ENCODE assay signal across 8 cellular contexts in the genomic region with DNA sequence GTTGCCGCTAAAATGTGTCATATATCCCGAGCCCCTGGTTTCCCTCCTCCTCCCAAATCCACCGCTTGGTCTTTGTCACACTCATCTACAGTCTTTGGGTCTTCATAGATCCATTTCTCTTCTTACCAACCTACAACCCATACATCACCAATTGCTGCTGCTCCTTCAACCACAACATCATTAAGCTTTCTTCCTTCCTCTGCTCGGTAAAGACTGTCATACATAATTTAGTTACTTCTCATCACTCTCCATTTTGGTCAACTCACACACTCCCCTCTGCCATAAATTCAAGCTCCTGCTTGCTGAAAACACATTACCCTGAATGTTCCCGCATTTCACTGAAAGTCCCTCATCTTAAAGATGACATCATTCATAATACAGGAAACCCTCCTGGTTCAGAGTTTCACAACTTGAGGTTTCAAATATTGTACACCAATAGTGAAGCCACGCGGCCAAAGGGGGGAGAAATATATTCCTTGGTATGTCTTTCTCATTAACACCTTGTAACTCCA. TPM values are rescaled to one million over a fixed set of nuclear protein-coding genes. Genes with fewer than 3 reads are reported as not detected.
DNase-seq lines count a peak whose midpoint lies in the region; ATAC-seq and TF ChIP-seq lines count a peak whose summit lies in the region.

No MANE protein-coding gene starts in this region.

- H3K4me2 ChIP-seq in mammary epithelial cell (ENCODE audit: insufficient read depth, low read depth, low read length): no peak overlapping the region

- ATAC-seq in GM21367 (IDR thresholded peaks at IDR 0.05; ENCODE audit: unreplicated experiment) (peak; percentile 28), Right ventricle myocardium superior (ENCODE audit: poor library complexity) (no peak)

- H3K27ac ChIP-seq in HL-60 (replicated peaks) (no peak overlapping the region), mammary epithelial cell (ENCODE audit: insufficient read depth, low read depth, low read length) (no peak overlapping the region)

- H2AFZ ChIP-seq in mammary epithelial cell (ENCODE audit: low read depth, low read length): no peak overlapping the region

- peak overlapping the region in 4 of 7 donors; percentile 12 to 72 (median 38) for H3K27ac Mint-ChIP-seq in CD14-positive monocyte

- H3K79me2 ChIP-seq in mammary epithelial cell (ENCODE audit: insufficient read depth, low read length): peaks cover 26% of the 10 kb centered on the region

- BruUV-seq in mammary epithelial cell (replicated peaks; lab: Mats Ljungman, UMichigan): no TSS peak

- H3K36me3 ChIP-seq in mammary epithelial cell (ENCODE audit: insufficient read depth, low read length): peaks cover 6% of the 10 kb centered on the region

- intact Hi-C loops in CD14-positive monocyte (cut with micrococcal nuclease): no loop called here
- intact Hi-C loops in mammary epithelial cell (cut with micrococcal nuclease): loop anchor here (5.0 kb wide), 1 partner anchor 442 kb away; no protein-coding TSS in a partner anchor
- intact Hi-C loops in Right ventricle myocardium superior (cut with DNase I): no loop called here

- H3K4me3 Mint-ChIP-seq in CD14-positive monocyte: peak overlapping the region; percentile 32 to 74

- H3K27me3 ChIP-seq in HL-60 (ENCODE audit: insufficient read depth, poor library complexity, severe bottlenecking) (peaks cover 4% of the 10 kb centered on the region), mammary epithelial cell (ENCODE audit: insufficient read depth, low read length) (no peaks in the 10 kb centered on the region)

- no peaks in the 10 kb centered on the region for H3K9me3 ChIP-seq in mammary epithelial cell (replicated peaks; ENCODE audit: insufficient read depth, low read length)

- dilution Hi-C loops in mammary epithelial cell (cut with HindIII; ENCODE audit: low sequenced_read_pairs): no loop called here

- CTCF ChIA-PET in mammary epithelial cell (lab: Charles Lee; ENCODE audit: low non-redundant PET): no interaction called here

- peaks cover 14 to 16% of the 10 kb centered on the region in 2 donors for H3K36me3 Mint-ChIP-seq in CD14-positive monocyte

- H3K4me1 ChIP-seq in mammary epithelial cell (ENCODE audit: insufficient read depth, low read length): peaks cover 14% of the 10 kb centered on the region

- 100% methylated on average over 7 of the region's 7 CpGs for WGBS in mammary epithelial cell (ENCODE audit: low coverage, missing lambda C conversion rate)

- H3K4me1 Mint-ChIP-seq in CD14-positive monocyte: peaks cover 23% of the 10 kb centered on the region

- no peaks in the 10 kb centered on the region for H4K20me1 ChIP-seq in mammary epithelial cell (ENCODE audit: insufficient read depth, low read length)

- no peak for DNase-seq in CD14-positive monocyte (ENCODE audit: low spot score)
- DNase-seq in HL-60 (ENCODE audit: low read depth in 1 of 2, low spot score in 1 of 2): peak; percentile 10 to 46
- peak; percentile 10 for DNase-seq in mammary epithelial cell
- no peak for DNase-seq in Right ventricle myocardium superior
- DNase-seq in HK-2 (ENCODE audit: unreplicated experiment): no peak
- DNase-seq in OCI-M1 (lab: John Stamatoyannopoulos, UW): no peak
- no peak for DNase-seq in G401 (ENCODE audit: low spot score)

- TF ChIP-seq CTCF in CD14-positive monocyte (IDR thresholded peaks at IDR 0.05) (no peak), HL-60 (IDR thresholded peaks at IDR 0.05; ENCODE audit: insufficient read depth, low read length) (no peak), mammary epithelial cell (conservative IDR thresholded peaks at IDR 0.05 in 1 of 2, IDR thresholded peaks at IDR 0.05 in 1 of 2; ENCODE audit: extremely low read depth in 1 of 2, insufficient read depth in 1 of 2, low read depth in 1 of 2, low read length in 2 of 2) (no peak)

- H3K27me3 Mint-ChIP-seq in CD14-positive monocyte (ENCODE audit: low read depth in 3 of 3): peaks cover 0 to 7% (median 6%) of the 10 kb centered on the region in 3 donors

- H3K9ac ChIP-seq in mammary epithelial cell (ENCODE audit: insufficient read depth, low read length): no peak overlapping the region

- H3K4me3 ChIP-seq in HL-60 (replicated peaks; ENCODE audit: insufficient read depth, low read length): no peak overlapping the region
- no peak overlapping the region for H3K4me3 ChIP-seq in mammary epithelial cell (replicated peaks in 1 of 3; ENCODE audit: insufficient read depth in 1 of 3, low read depth in 2 of 3, low read length in 3 of 3)

- H3K9me3 Mint-ChIP-seq in CD14-positive monocyte: no peaks in the 10 kb centered on the region

- in situ Hi-C loops in mammary epithelial cell (cut with MboI; ENCODE audit: low sequenced_read_pairs in 2 of 2) (no loop called here), G401 (cut with HindIII; ENCODE audit: low sequenced_read_pairs) (no loop called here)

RNA-seq across cellular contexts. Expression of gene DCTD, which starts 1.7 kb away (rescaled TPM):
- polyA plus RNA-seq in CD14-positive monocyte (10 to 100 TPM; 45.8 to 49.9 TPM), mammary epithelial cell (105 TPM)
- total RNA-seq in mammary epithelial cell (100 to 1,000 TPM in 1 of 2 donors, 10 to 100 TPM in 1; 71.3 to 121 TPM), Right ventricle myocardium superior (38.0 TPM)
- 163 TPM for polyA minus RNA-seq in mammary epithelial cell
- 107 and 122 TPM in 2 replicates for total RNA-seq in G401 (2014; rRNA removed; shearing (Covaris generic))

Comparison
In these comparisons a context has a peak if more than half of its experiments do, and no peak if none do; other contexts are left out.
1. DNase-seq: peak in HL-60 (2 of 2) and mammary epithelial cell (single experiment); none in CD14-positive monocyte (single experiment), Right ventricle myocardium superior (single experiment), HK-2 (single experiment), OCI-M1 (single experiment) and G401 (single experiment).